In the genomic region with DNA sequence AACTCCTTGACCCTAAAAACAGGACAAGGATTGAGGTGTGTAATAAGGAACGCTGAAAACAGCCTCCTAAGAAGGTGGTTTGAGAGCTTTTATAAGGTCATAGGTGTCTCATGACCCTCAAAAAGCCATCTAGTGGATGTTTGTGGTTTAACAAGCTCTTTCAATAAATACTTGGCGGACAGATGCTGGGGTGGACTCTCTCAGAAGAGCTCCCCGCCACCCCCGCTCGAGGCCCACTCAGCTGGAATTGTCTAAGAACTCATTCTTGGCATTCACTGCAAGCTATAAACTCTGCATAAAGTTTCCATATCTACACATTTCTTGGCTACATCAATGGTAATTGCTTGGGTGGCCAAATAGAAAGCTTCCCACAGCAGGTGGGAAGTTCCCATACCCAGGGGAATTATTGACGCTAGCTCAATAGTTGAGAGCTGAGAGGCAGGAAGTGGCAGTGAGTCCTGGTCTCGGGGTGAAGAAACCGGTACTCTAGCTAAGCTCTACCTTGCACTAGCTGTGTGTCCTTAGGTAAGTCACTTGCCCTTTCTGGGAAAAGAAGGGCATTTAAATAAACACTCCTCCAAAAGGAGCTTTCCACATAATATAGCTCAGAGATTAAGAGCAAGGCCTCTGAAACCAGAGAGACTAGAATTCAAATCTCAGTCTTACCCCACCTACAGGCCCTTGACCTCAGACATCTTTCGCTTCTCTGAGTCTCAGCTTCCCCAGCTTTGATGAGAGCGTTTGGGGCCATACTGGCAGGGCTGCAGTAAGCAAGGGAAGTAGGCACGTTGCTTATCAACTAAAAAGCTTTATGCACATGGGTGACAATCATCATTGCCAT, we compare ENCODE assay signal across 9 cellular contexts. TPM values are rescaled to one million over a fixed set of nuclear protein-coding genes. Genes with fewer than 3 reads are reported as not detected.
DNase-seq lines count a peak whose midpoint lies in the region; ATAC-seq and TF ChIP-seq lines count a peak whose summit lies in the region.
"Had no signal": no experiment of that assay in that cellular context is flagged by ENCODE, and none has a peak within 500 bp of the region (broad histone marks: within the 10 kb centered on the region; RNA-seq: fewer than 3 reads in every experiment).

No MANE protein-coding gene starts in this region.

- peaks cover 46% of the 10 kb centered on the region for H3K27me3 Mint-ChIP-seq in CD8-positive, alpha-beta T cell (ENCODE audit: low read depth)

- CTCF ChIA-PET in CD8-positive, alpha-beta T cell (lab: Charles Lee): interaction anchor here (0.9 to 2.9 kb wide), 7 partner anchors 10 to 429 kb away, joined by 3 to 13 read pairs (median 3); partner anchors contain the start of gene MS4A10

- no peaks in the 10 kb centered on the region for H3K36me3 ChIP-seq in cardiac muscle cell
- no peaks in the 10 kb centered on the region for H3K36me3 ChIP-seq in CD8-positive, alpha-beta T cell (ENCODE audit: insufficient read depth, low read length)

- H3K27ac ChIP-seq in cardiac muscle cell: no peak overlapping the region
- H3K27ac ChIP-seq in CD8-positive, alpha-beta T cell (ENCODE audit: low read depth, low read length): no peak overlapping the region

- H3K9me3 Mint-ChIP-seq in CD8-positive, alpha-beta T cell: no peaks in the 10 kb centered on the region

- peak in 1 of 2 donors; percentile 47 for DNase-seq in cardiac muscle cell (ENCODE audit: low read depth in 1 of 2, low spot score in 1 of 2)
- no peak for DNase-seq in Right ventricle myocardium superior
- peak; percentile 56 for DNase-seq in NCI-H1105 (lab: John Stamatoyannopoulos, UW)
- DNase-seq in germinal center (ENCODE audit: low spot score): peak; percentile 66
- no peak for DNase-seq in iPS-NIHi7 (ENCODE audit: extremely low spot score)
- DNase-seq in KG1 (lab: John Stamatoyannopoulos, UW): no peak
- no peak for DNase-seq in CD8-positive, alpha-beta T cell

- H3K4me1 Mint-ChIP-seq in CD8-positive, alpha-beta T cell (ENCODE audit: low read depth): no peaks in the 10 kb centered on the region

- ATAC-seq in Right ventricle myocardium superior (ENCODE audit: poor library complexity) (no peak), HG02588 (IDR thresholded peaks at IDR 0.05; ENCODE audit: unreplicated experiment) (peak; percentile 60)
- ATAC-seq in CD8-positive, alpha-beta T cell: no peak

- intact Hi-C loops in Right ventricle myocardium superior (cut with DNase I): no loop called here
- intact Hi-C loops in CD8-positive, alpha-beta T cell (cut with DNase I, micrococcal nuclease): no loop called here

- H3K4me3 Mint-ChIP-seq in CD8-positive, alpha-beta T cell: no peak overlapping the region

- no peaks in the 10 kb centered on the region for H3K27me3 ChIP-seq in cardiac muscle cell
- no peaks in the 10 kb centered on the region for H3K27me3 ChIP-seq in CD8-positive, alpha-beta T cell (ENCODE audit: insufficient read depth, low read length)

- peak; percentile 34 for TF ChIP-seq CTCF in cardiac muscle cell (IDR thresholded peaks at IDR 0.05; ENCODE audit: low read depth, low read length)
- no peak for TF ChIP-seq CTCF in CD8-positive, alpha-beta T cell (IDR thresholded peaks at IDR 0.05)

- H3K27ac Mint-ChIP-seq in CD8-positive, alpha-beta T cell: no peak overlapping the region

- H3K4me1 ChIP-seq in cardiac muscle cell (ENCODE audit: low read depth): no peaks in the 10 kb centered on the region
- no peaks in the 10 kb centered on the region for H3K4me1 ChIP-seq in CD8-positive, alpha-beta T cell (ENCODE audit: insufficient read depth, low read length)

- no peak overlapping the region for H3K4me3 ChIP-seq in cardiac muscle cell
- H3K4me3 ChIP-seq in CD8-positive, alpha-beta T cell (ENCODE audit: low read depth, low read length): no peak overlapping the region

- no peaks in the 10 kb centered on the region for H3K9me3 ChIP-seq in cardiac muscle cell (ENCODE audit: low read depth)
- no peaks in the 10 kb centered on the region for H3K9me3 ChIP-seq in CD8-positive, alpha-beta T cell (ENCODE audit: low read length)

- H3K36me3 Mint-ChIP-seq in CD8-positive, alpha-beta T cell: no peaks in the 10 kb centered on the region

- POLR2A ChIA-PET in CD8-positive, alpha-beta T cell (lab: Charles Lee): no interaction called here

RNA-seq across cellular contexts. Expression of gene MS4A15, which starts 6.4 kb away (rescaled TPM):
- total RNA-seq in cardiac muscle cell (not detected in 2 replicates), Right ventricle myocardium superior (not detected)
- polyA plus RNA-seq in cardiac muscle cell: not detected in 2 replicates
- not detected for total RNA-seq in CD8-positive, alpha-beta T cell

RNA-seq across cellular contexts. Expression of gene MS4A10, which starts 22.1 kb away (rescaled TPM):
- total RNA-seq in cardiac muscle cell (not detected in 2 replicates), Right ventricle myocardium superior (not detected)
- polyA plus RNA-seq in cardiac muscle cell: not detected in 2 replicates
- not detected for total RNA-seq in CD8-positive, alpha-beta T cell
- total RNA-seq: dermis microvascular lymphatic vessel endothelial cell had no signal

RNA-seq across cellular contexts. Expression of gene MS4A18, which starts 38.6 kb away (rescaled TPM):
- total RNA-seq in cardiac muscle cell (not detected in 2 replicates), Right ventricle myocardium superior (not detected)
- polyA plus RNA-seq in cardiac muscle cell: not detected in 2 replicates
- not detected for total RNA-seq in CD8-positive, alpha-beta T cell
- total RNA-seq: dermis microvascular lymphatic vessel endothelial cell had no signal

Comparison
In these comparisons a context has a peak if more than half of its experiments do, and no peak if none do; other contexts are left out.
1. DNase-seq: peak in NCI-H1105 (single experiment) and germinal center (single experiment); none in Right ventricle myocardium superior (single experiment), iPS-NIHi7 (single experiment), KG1 (single experiment) and CD8-positive, alpha-beta T cell (0 of 7).